9 cellular contexts compared by ENCODE assay signal in genomic region chr11:114280696-114281095, GRCh38. TPM values are rescaled to one million over a fixed set of nuclear protein-coding genes. Genes with fewer than 3 reads are reported as not detected.
DNase-seq lines count a peak whose midpoint lies in the region; ATAC-seq and TF ChIP-seq lines count a peak whose summit lies in the region.
"Had no signal": no experiment of that assay in that cellular context is flagged by ENCODE, and none has a peak within 500 bp of the region (broad histone marks: within the 10 kb centered on the region; RNA-seq: fewer than 3 reads in every experiment).

No MANE protein-coding gene starts in this region.

- no peaks in the 10 kb centered on the region for H3K9me3 ChIP-seq in psoas muscle

- 30 to 47% (median 36%) methylated on average over 6 of the region's 6 CpGs for WGBS in psoas muscle, 3 donors

- H3K27ac ChIP-seq in psoas muscle = no peak overlapping the region

- H3K4me1 ChIP-seq in psoas muscle = peaks cover 3% of the 10 kb centered on the region

- H3K36me3 ChIP-seq in psoas muscle (ENCODE audit: insufficient read depth in 1 of 2, low read depth in 1 of 2) = no peaks in the 10 kb centered on the region

- H3K4me3 ChIP-seq in psoas muscle = no peak overlapping the region

- intact Hi-C loops in psoas muscle (cut with DNase I) = loop anchor here in 1 of 2 donors (5.0 kb wide), 1 partner anchor 482 kb away; no protein-coding TSS in a partner anchor

- DNase-seq in NOMO-1 treated with DMSO at 0.1 percent for 48 hours (lab: John Stamatoyannopoulos, UW; ENCODE audit: unreplicated experiment) (peak; percentile 2), NOMO-1 treated with dmso at 0.1 percent for 144 hours (lab: John Stamatoyannopoulos, UW; ENCODE audit: unreplicated experiment) (no peak), NCI-H1105 (lab: John Stamatoyannopoulos, UW) (peak; percentile 56), SKM-1 treated with dmso at 0.1 percent for 144 hours (lab: John Stamatoyannopoulos, UW; ENCODE audit: unreplicated experiment) (peak; percentile 50), fibroblast of the conjunctiva (ENCODE audit: low read depth) (peak; percentile 71), psoas muscle (peak; percentile 60 to 73)

- peaks cover 0 to 5% (median 0%) of the 10 kb centered on the region in 3 donors for H3K27me3 ChIP-seq in psoas muscle (ENCODE audit: insufficient read depth in 3 of 3, low read length in 2 of 3)

- peak; percentile 59 for TF ChIP-seq CTCF in psoas muscle (IDR thresholded peaks at IDR 0.05)

- peak; percentile 62 to 91 (median 83) for ATAC-seq in psoas muscle
- no peak for ATAC-seq in GM21717 (IDR thresholded peaks at IDR 0.05; ENCODE audit: unreplicated experiment)
- no peak for ATAC-seq in GM19395 (IDR thresholded peaks at IDR 0.05; ENCODE audit: unreplicated experiment)

RNA-seq across cellular contexts. Expression of gene NNMT, which starts 15.5 kb away (rescaled TPM):
- 1,000 to 10,000 TPM in 1 of 4 donors, 100 to 1,000 TPM in 3; 165 to 2,602 (median 604) TPM for total RNA-seq in psoas muscle
- 1,000 to 10,000 TPM in 2 of 3 donors, 100 to 1,000 TPM in 1; 649 to 3,089 (median 1,851) TPM for polyA plus RNA-seq in psoas muscle
- total RNA-seq: CD4-positive, CD25-positive, alpha-beta regulatory T cell had no signal
- polyA plus RNA-seq: CD4-positive, CD25-positive, alpha-beta regulatory T cell had no signal

Comparison
In these comparisons a context has a peak if more than half of its experiments do, and no peak if none do; other contexts are left out.
1. ATAC-seq: peak in psoas muscle (4 of 4); none in GM21717 (single experiment) and GM19395 (single experiment).